8 cellular contexts compared by ENCODE assay signal in the genomic region with DNA sequence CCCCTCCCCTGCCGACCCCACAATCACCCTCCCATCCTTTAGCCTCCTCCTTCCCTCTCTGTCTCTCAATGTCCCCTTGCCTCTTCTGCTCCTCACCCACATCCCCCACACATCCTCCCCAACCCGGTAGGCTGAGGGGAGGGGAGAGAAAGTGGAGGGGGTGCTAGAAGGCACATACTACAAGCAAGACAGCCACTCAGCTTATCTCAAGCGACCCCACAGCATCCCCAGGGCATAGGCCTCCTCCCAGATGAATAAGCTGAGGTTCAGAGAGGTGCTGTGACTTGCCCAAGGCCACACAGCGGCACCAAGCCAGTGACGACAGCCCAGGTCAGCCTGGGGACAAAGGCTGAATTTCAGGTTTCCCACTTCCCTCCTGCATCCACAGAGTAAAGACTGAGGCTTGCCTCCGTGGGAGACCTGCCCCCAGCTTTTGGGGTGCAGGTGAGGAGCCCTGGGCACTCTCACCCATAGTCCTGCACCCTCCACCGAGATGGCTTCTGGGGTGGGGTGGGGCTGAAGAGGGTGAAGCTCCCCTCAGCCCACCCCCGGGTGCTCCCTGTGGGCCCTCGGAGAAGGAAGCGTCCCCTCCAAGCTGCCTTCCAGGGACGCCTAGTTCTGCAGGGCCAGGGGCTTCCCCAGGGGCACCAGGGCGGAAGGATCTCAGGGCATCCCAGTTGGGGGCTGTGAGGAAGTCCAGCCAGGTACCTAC. TPM values are rescaled to one million over a fixed set of nuclear protein-coding genes. Genes with fewer than 3 reads are reported as not detected.
A peak's percentile ranks its signal among the peaks of the same experiment; 100 is the strongest.
DNase-seq lines count a peak whose midpoint lies in the region; ATAC-seq, FAIRE-seq and TF ChIP-seq lines count a peak whose summit lies in the region.

No MANE protein-coding gene starts in this region.

- H3K27ac ChIP-seq in GM23338 (ENCODE audit: low read depth) (no peak overlapping the region), HepG2 (ENCODE audit: extremely low read length, insufficient read depth, low read length) (no peak overlapping the region)

- no peak for TF ChIP-seq POLR2A in HepG2 (IDR thresholded peaks at IDR 0.05; ENCODE audit: insufficient read depth in 1 of 2, low read depth in 2 of 2, low read length in 2 of 2)

- peaks cover 12% of the 10 kb centered on the region for H3K27me3 Mint-ChIP-seq in GM23338 (ENCODE audit: insufficient read depth, low read depth, poor library complexity)
- no peaks in the 10 kb centered on the region for H3K27me3 Mint-ChIP-seq in activated CD4-positive, alpha-beta memory T cell treated with anti-CD3 and anti-CD28 coated beads, Interleukin-2, amount 10 ng/mL, durations not matched to agents 7 days and 5 days

- CTCF ChIA-PET in BJ (lab: Yijun Ruan, JAX) (interaction anchor here (1.0 to 6.9 kb wide), 5 partner anchors 14 to 201 kb away, joined by 3 to 83 read pairs (median 7); no protein-coding TSS in a partner anchor), HepG2 (lab: Yijun Ruan, JAX; ENCODE audit: low intra/inter-chr PET ratio, low total read pairs) (no interaction called here)
- CTCF ChIA-PET in activated CD4-positive, alpha-beta memory T cell treated with anti-CD3 and anti-CD28 coated beads, Interleukin-2, amount 10 ng/mL, durations not matched to agents 7 days and 5 days (lab: Charles Lee) = interaction anchor here (1.3 to 9.9 kb wide), 11 partner anchors 14 to 222 kb away, joined by 3 to 136 read pairs (median 7); a partner anchor contains a TSS

- intact Hi-C loops in HepG2 (cut with micrococcal nuclease; ENCODE audit: unreplicated experiment) = no loop called here

- 42% methylated on average over 10 of the region's 12 CpGs for whole genome bisulfite sequencing in HepG2 (ENCODE audit: low lambda C conversion rate)

- H3K27ac Mint-ChIP-seq in GM23338 = no peak overlapping the region
- H3K27ac Mint-ChIP-seq in activated CD4-positive, alpha-beta memory T cell treated with anti-CD3 and anti-CD28 coated beads, Interleukin-2, amount 10 ng/mL, durations not matched to agents 7 days and 5 days = peak overlapping the region; percentile 97

- peak overlapping the region; percentile 48; the same call in 1 of the 2 replicates for H3K4me2 ChIP-seq in GM23338
- no peak overlapping the region for H3K4me2 ChIP-seq in HepG2 (ENCODE audit: low read depth, low read length)

- no peak for DNase-seq in BJ (ENCODE audit: low read depth)
- no peak for DNase-seq in GM23338 (ENCODE audit: low spot score)
- DNase-seq in activated CD4-positive, alpha-beta memory T cell treated with anti-CD3 and anti-CD28 coated beads, Interleukin-2, amount 10 ng/mL, durations not matched to agents 7 days and 5 days = no peak
- no peak for DNase-seq in HepG2 (ENCODE audit: low spot score)
- no peak for DNase-seq in NCI-H1417 treated with DMSO at 0.1 percent for 48 hours (lab: John Stamatoyannopoulos, UW)
- DNase-seq in G401 (ENCODE audit: low spot score) = no peak
- no peak for DNase-seq in NCI-H187 (lab: John Stamatoyannopoulos, UW)

- H3K79me2 ChIP-seq in GM23338 (replicated peaks; ENCODE audit: insufficient read depth) (no peaks in the 10 kb centered on the region), HepG2 (ENCODE audit: insufficient read depth, low read length) (no peaks in the 10 kb centered on the region)

- no peaks in the 10 kb centered on the region for H3F3A ChIP-seq in GM23338 (replicated peaks; ENCODE audit: low read depth)

- H3K4me1 ChIP-seq in GM23338 (ENCODE audit: insufficient read depth) (peaks cover 7% of the 10 kb centered on the region; the same call in 1 of the 2 replicates), HepG2 (ENCODE audit: insufficient read depth, low read length) (0 out of 2 replicates have a peak, but pooled peaks cover 5% of the 10 kb centered on the region)

- no peak for TF ChIP-seq RAD21 in HepG2 (CRISPR knock-in tag; IDR thresholded peaks at IDR 0.05)

- peaks cover 19% of the 10 kb centered on the region for H3K4me1 Mint-ChIP-seq in GM23338
- H3K4me1 Mint-ChIP-seq in activated CD4-positive, alpha-beta memory T cell treated with anti-CD3 and anti-CD28 coated beads, Interleukin-2, amount 10 ng/mL, durations not matched to agents 7 days and 5 days = peaks cover 57% of the 10 kb centered on the region

- no peak for FAIRE-seq in HepG2 (lab: Jason Lieb, UNC)

- H3K9me3 ChIP-seq in HepG2 (ENCODE audit: low read length) = no peaks in the 10 kb centered on the region

- no peaks in the 10 kb centered on the region for H3K9me3 Mint-ChIP-seq in GM23338
- no peaks in the 10 kb centered on the region for H3K9me3 Mint-ChIP-seq in activated CD4-positive, alpha-beta memory T cell treated with anti-CD3 and anti-CD28 coated beads, Interleukin-2, amount 10 ng/mL, durations not matched to agents 7 days and 5 days

- H3K4me3 ChIP-seq in BJ (ENCODE audit: low read depth, low read length) = peak overlapping the region; percentile 39
- peak overlapping the region; percentile 28; the same call in 1 of the 2 replicates for H3K4me3 ChIP-seq in GM23338
- H3K4me3 ChIP-seq in HepG2 (replicated peaks in 1 of 3; ENCODE audit: insufficient read depth in 1 of 3, low read depth in 2 of 3, low read length in 3 of 3) = no peak overlapping the region

- no TSS peak for BruUV-seq in HepG2 (replicated peaks; lab: Mats Ljungman, UMichigan)

- no peaks in the 10 kb centered on the region for H3K9me2 ChIP-seq in GM23338 (ENCODE audit: insufficient read depth)

- H3K4me3 Mint-ChIP-seq in GM23338 = no peak overlapping the region
- peak overlapping the region; percentile 100 for H3K4me3 Mint-ChIP-seq in activated CD4-positive, alpha-beta memory T cell treated with anti-CD3 and anti-CD28 coated beads, Interleukin-2, amount 10 ng/mL, durations not matched to agents 7 days and 5 days

- H3K27me3 ChIP-seq in BJ (ENCODE audit: control insufficient read depth, insufficient read depth, low read length) (no peaks in the 10 kb centered on the region; the same call in 1 of the 2 replicates), GM23338 (ENCODE audit: insufficient read depth) (no peaks in the 10 kb centered on the region), HepG2 (ENCODE audit: control insufficient read depth in 1 of 2, insufficient read depth in 2 of 2, low read length in 2 of 2) (peaks cover 0 to 42% of the 10 kb centered on the region in 2 experiments; a peak in 3 of 5 replicates)

- TF ChIP-seq CTCF in BJ (IDR thresholded peaks at IDR 0.05; ENCODE audit: insufficient read depth, low read depth, low read length) (no peak), GM23338 (conservative IDR thresholded peaks at IDR 0.05; ENCODE audit: low read depth in 2 of 2) (no peak), HepG2 (CRISPR knock-in tag; IDR thresholded peaks at IDR 0.05) (no peak)

- no peak for ATAC-seq in GM23338
- ATAC-seq in HepG2 = no peak
- no peak for ATAC-seq in HG02798 (IDR thresholded peaks at IDR 0.05; ENCODE audit: poor library complexity, unreplicated experiment)

- in situ Hi-C loops in HepG2 (cut with HindIII; ENCODE audit: extremely low pct_ligation_motif_present, low pct_unique_long_range_greater_than_20kb) (no loop called here), G401 (cut with HindIII; ENCODE audit: low sequenced_read_pairs) (no loop called here)

- no peak overlapping the region for H3K9ac ChIP-seq in HepG2 (ENCODE audit: insufficient read depth, low read depth, low read length)

- POLR2A ChIA-PET in BJ (lab: Charles Lee) = no interaction called here
- POLR2A ChIA-PET in activated CD4-positive, alpha-beta memory T cell treated with anti-CD3 and anti-CD28 coated beads, Interleukin-2, amount 10 ng/mL, durations not matched to agents 7 days and 5 days (lab: Charles Lee) = interaction anchor here (0.8 to 12.9 kb wide), 30 partner anchors 11 to 702 kb away, joined by 3 to 457 read pairs (median 8); a partner anchor contains a TSS
- POLR2A ChIA-PET in HepG2 (lab: Yijun Ruan, JAX) = no interaction called here

- no peaks in the 10 kb centered on the region for H3K36me3 Mint-ChIP-seq in GM23338 (ENCODE audit: low read depth)
- H3K36me3 Mint-ChIP-seq in activated CD4-positive, alpha-beta memory T cell treated with anti-CD3 and anti-CD28 coated beads, Interleukin-2, amount 10 ng/mL, durations not matched to agents 7 days and 5 days (ENCODE audit: low read depth) = peaks cover 55% of the 10 kb centered on the region

- H4K20me1 ChIP-seq in GM23338 (replicated peaks; ENCODE audit: insufficient read depth) = no peaks in the 10 kb centered on the region
- H4K20me1 ChIP-seq in HepG2 (ENCODE audit: insufficient read depth, low read length) = peaks cover 2% of the 10 kb centered on the region; the same call in 1 of the 2 replicates

- TF ChIP-seq EP300 in HepG2 (IDR thresholded peaks at IDR 0.05; ENCODE audit: low read depth in 2 of 2, low read length in 2 of 2) (no peak), HepG2 (CRISPR knock-in tag; IDR thresholded peaks at IDR 0.05; ENCODE audit: borderline replicate concordance) (no peak)

- H3K36me3 ChIP-seq in BJ (ENCODE audit: control insufficient read depth, insufficient read depth, low read length) (no peaks in the 10 kb centered on the region), GM23338 (ENCODE audit: insufficient read depth) (no peaks in the 10 kb centered on the region), HepG2 (replicated peaks in 1 of 2; ENCODE audit: control insufficient read depth in 1 of 2, insufficient read depth in 2 of 2, low read length in 2 of 2) (no peaks in the 10 kb centered on the region)

- peak overlapping the region; percentile 69 for H2AFZ ChIP-seq in GM23338
- H2AFZ ChIP-seq in HepG2 (ENCODE audit: low read length) = no peak overlapping the region

RNA-seq across cellular contexts. Expression of a gene that starts 0.5 kb away (rescaled TPM):
- polyA plus RNA-seq in BJ (2011; rRNA removed) = 13.7 and 25.7 TPM in 2 replicates
- polyA minus RNA-seq in BJ (2011; rRNA and poly(A)+ RNA removed) = 14.2 and 18.9 TPM in 2 replicates
- total RNA-seq in GM23338 (2014; rRNA removed; shearing (Covaris generic)) = 2.7 and 3.8 TPM in 2 replicates
- 2.4 and 3.1 TPM in 2 replicates for polyA plus RNA-seq in GM23338 (2016; fragmentation: Nextera tagmentation; extraction: Ambion mirVana)
- 1,000 to 10,000 TPM in 1 of 2 experiments, 100 to 1,000 TPM in 1; 984 to 1,005 TPM for total RNA-seq in activated CD4-positive, alpha-beta memory T cell treated with anti-CD3 and anti-CD28 coated beads, Interleukin-2, amount 10 ng/mL, durations not matched to agents 7 days and 5 days
- total RNA-seq in HepG2 (2016; rRNA removed; fragmentation: Illumina TruSeq; extraction: Trizol) = not detected in 2 replicates
- total RNA-seq in HepG2 (2016; cell fraction: cytosol; rRNA removed; fragmentation: Illumina TruSeq; extraction: Trizol; ENCODE audit: low read depth) = 0.18 TPM in 1 of 2 replicates, not detected in the other
- total RNA-seq in HepG2 (2016; cell fraction: insoluble cytoplasmic fraction; rRNA removed; fragmentation: Illumina TruSeq; extraction: Trizol) = not detected in 2 replicates
- 0.28 TPM in 1 of 2 replicates, not detected in the other for total RNA-seq in HepG2 (2016; cell fraction: membrane; rRNA removed; fragmentation: Illumina TruSeq; extraction: Trizol)
- total RNA-seq in HepG2 (2016; cell fraction: nucleus; rRNA removed; fragmentation: Illumina TruSeq; extraction: Trizol) = not detected in 2 replicates
- 0.73 and 0.86 TPM in 2 replicates for polyA plus RNA-seq in HepG2 (2011; rRNA removed)
- polyA plus RNA-seq in HepG2 (2011; cell fraction: cytosol; rRNA removed) = 0.35 and 0.56 TPM in 2 replicates
- 0.61 and 0.68 TPM in 2 replicates for polyA plus RNA-seq in HepG2 (2011; cell fraction: nucleus; rRNA removed)
- 0.39 TPM in 1 of 2 replicates, not detected in the other for polyA plus RNA-seq in HepG2 (2012)
- polyA plus RNA-seq in HepG2 (2016; cell fraction: cytosol; fragmentation: Illumina TruSeq; extraction: Trizol; ENCODE audit: low read depth) = 0.14 and 0.26 TPM in 2 replicates
- polyA plus RNA-seq in HepG2 (2016; cell fraction: insoluble cytoplasmic fraction; fragmentation: Illumina TruSeq; extraction: Trizol; ENCODE audit: low read depth) = 0.21 TPM in 1 of 2 replicates, not detected in the other
- 0.16 and 0.20 TPM in 2 replicates for polyA plus RNA-seq in HepG2 (2016; cell fraction: membrane; fragmentation: Illumina TruSeq; extraction: Trizol; ENCODE audit: low read depth)
- polyA plus RNA-seq in HepG2 (2016; cell fraction: nucleus; fragmentation: Illumina TruSeq; extraction: Trizol; ENCODE audit: insufficient read depth, low read depth) = 0.45 TPM in 1 of 2 replicates, not detected in the other
- polyA minus RNA-seq in HepG2 (2011; rRNA and poly(A)+ RNA removed; ENCODE audit: low replicate concordance) = 0.64 and 2.0 TPM in 2 replicates
- polyA minus RNA-seq in HepG2 (2011; cell fraction: cytosol; rRNA and poly(A)+ RNA removed) = not detected in 2 replicates
- 0.37 TPM in 1 of 2 replicates, not detected in the other for polyA minus RNA-seq in HepG2 (2011; cell fraction: nucleus; rRNA and poly(A)+ RNA removed)
- total RNA-seq in G401 (2014; rRNA removed; shearing (Covaris generic)) = not detected in 2 replicates

RNA-seq across cellular contexts. Expression of a gene that starts 31.3 kb away (rescaled TPM):
- polyA plus RNA-seq in BJ (2011; rRNA removed) (not detected in 2 replicates), GM23338 (2016; fragmentation: Nextera tagmentation; extraction: Ambion mirVana) (0.10 TPM in 1 of 2 replicates, not detected in the other), HepG2 (2011; rRNA removed) (0.08 and 0.09 TPM in 2 replicates)
- polyA minus RNA-seq in BJ (2011; rRNA and poly(A)+ RNA removed) = not detected in 2 replicates
- total RNA-seq in GM23338 (2014; rRNA removed; shearing (Covaris generic)) = 0.04 and 0.66 TPM in 2 replicates
- total RNA-seq in activated CD4-positive, alpha-beta memory T cell treated with anti-CD3 and anti-CD28 coated beads, Interleukin-2, amount 10 ng/mL, durations not matched to agents 7 days and 5 days = 1 to 10 TPM; 3.4 to 3.9 TPM
- 0.39 and 0.64 TPM in 2 replicates for total RNA-seq in HepG2 (2016; rRNA removed; fragmentation: Illumina TruSeq; extraction: Trizol)
- 0.09 and 0.10 TPM in 2 replicates for total RNA-seq in HepG2 (2016; cell fraction: cytosol; rRNA removed; fragmentation: Illumina TruSeq; extraction: Trizol; ENCODE audit: low read depth)
- total RNA-seq in HepG2 (2016; cell fraction: insoluble cytoplasmic fraction; rRNA removed; fragmentation: Illumina TruSeq; extraction: Trizol) = 0.39 and 0.49 TPM in 2 replicates
- total RNA-seq in HepG2 (2016; cell fraction: membrane; rRNA removed; fragmentation: Illumina TruSeq; extraction: Trizol) = 0.25 and 0.38 TPM in 2 replicates
- total RNA-seq in HepG2 (2016; cell fraction: nucleus; rRNA removed; fragmentation: Illumina TruSeq; extraction: Trizol) = 0.60 and 0.65 TPM in 2 replicates
- polyA plus RNA-seq in HepG2 (2011; cell fraction: cytosol; rRNA removed) = 0.07 and 0.09 TPM in 2 replicates
- 0.21 and 0.35 TPM in 2 replicates for polyA plus RNA-seq in HepG2 (2011; cell fraction: nucleus; rRNA removed)
- polyA plus RNA-seq in HepG2 (2012) = 0.04 and 0.05 TPM in 2 replicates
- 0.06 and 0.11 TPM in 2 replicates for polyA plus RNA-seq in HepG2 (2016; cell fraction: cytosol; fragmentation: Illumina TruSeq; extraction: Trizol; ENCODE audit: low read depth)
- polyA plus RNA-seq in HepG2 (2016; cell fraction: insoluble cytoplasmic fraction; fragmentation: Illumina TruSeq; extraction: Trizol; ENCODE audit: low read depth) = 0.24 and 0.28 TPM in 2 replicates
- 0.11 and 0.14 TPM in 2 replicates for polyA plus RNA-seq in HepG2 (2016; cell fraction: membrane; fragmentation: Illumina TruSeq; extraction: Trizol; ENCODE audit: low read depth)
- 0.53 and 0.95 TPM in 2 replicates for polyA plus RNA-seq in HepG2 (2016; cell fraction: nucleus; fragmentation: Illumina TruSeq; extraction: Trizol; ENCODE audit: insufficient read depth, low read depth)
- 0.07 and 0.30 TPM in 2 replicates for polyA minus RNA-seq in HepG2 (2011; rRNA and poly(A)+ RNA removed; ENCODE audit: low replicate concordance)
- polyA minus RNA-seq in HepG2 (2011; cell fraction: cytosol; rRNA and poly(A)+ RNA removed) = not detected in 2 replicates
- polyA minus RNA-seq in HepG2 (2011; cell fraction: nucleus; rRNA and poly(A)+ RNA removed) = 0.13 TPM in 1 of 2 replicates, not detected in the other
- not detected in 2 replicates for total RNA-seq in G401 (2014; rRNA removed; shearing (Covaris generic))

RNA-seq across cellular contexts. Expression of a gene that starts 38.8 kb away (rescaled TPM):
- not detected in 2 replicates for polyA plus RNA-seq in BJ (2011; rRNA removed)
- polyA minus RNA-seq in BJ (2011; rRNA and poly(A)+ RNA removed) = 0.05 TPM in 1 of 2 replicates, not detected in the other
- not detected in 2 replicates for total RNA-seq in GM23338 (2014; rRNA removed; shearing (Covaris generic))
- not detected in 2 replicates for polyA plus RNA-seq in GM23338 (2016; fragmentation: Nextera tagmentation; extraction: Ambion mirVana)
- total RNA-seq in activated CD4-positive, alpha-beta memory T cell treated with anti-CD3 and anti-CD28 coated beads, Interleukin-2, amount 10 ng/mL, durations not matched to agents 7 days and 5 days = 100 to 1,000 TPM; 114 to 126 TPM
- total RNA-seq in HepG2 (2016; rRNA removed; fragmentation: Illumina TruSeq; extraction: Trizol) = not detected in 2 replicates
- not detected in 2 replicates for total RNA-seq in HepG2 (2016; cell fraction: cytosol; rRNA removed; fragmentation: Illumina TruSeq; extraction: Trizol; ENCODE audit: low read depth)
- total RNA-seq in HepG2 (2016; cell fraction: insoluble cytoplasmic fraction; rRNA removed; fragmentation: Illumina TruSeq; extraction: Trizol) = not detected in 2 replicates
- not detected in 2 replicates for total RNA-seq in HepG2 (2016; cell fraction: membrane; rRNA removed; fragmentation: Illumina TruSeq; extraction: Trizol)
- not detected in 2 replicates for total RNA-seq in HepG2 (2016; cell fraction: nucleus; rRNA removed; fragmentation: Illumina TruSeq; extraction: Trizol)
- not detected in 2 replicates for polyA plus RNA-seq in HepG2 (2011; rRNA removed)
- 0.01 and 0.03 TPM in 2 replicates for polyA plus RNA-seq in HepG2 (2011; cell fraction: cytosol; rRNA removed)
- polyA plus RNA-seq in HepG2 (2011; cell fraction: nucleus; rRNA removed) = 0.05 and 0.11 TPM in 2 replicates
- polyA plus RNA-seq in HepG2 (2012) = not detected in 2 replicates
- not detected in 2 replicates for polyA plus RNA-seq in HepG2 (2016; cell fraction: cytosol; fragmentation: Illumina TruSeq; extraction: Trizol; ENCODE audit: low read depth)
- not detected in 2 replicates for polyA plus RNA-seq in HepG2 (2016; cell fraction: insoluble cytoplasmic fraction; fragmentation: Illumina TruSeq; extraction: Trizol; ENCODE audit: low read depth)
- not detected in 2 replicates for polyA plus RNA-seq in HepG2 (2016; cell fraction: membrane; fragmentation: Illumina TruSeq; extraction: Trizol; ENCODE audit: low read depth)
- not detected in 2 replicates for polyA plus RNA-seq in HepG2 (2016; cell fraction: nucleus; fragmentation: Illumina TruSeq; extraction: Trizol; ENCODE audit: insufficient read depth, low read depth)
- not detected in 2 replicates for polyA minus RNA-seq in HepG2 (2011; rRNA and poly(A)+ RNA removed; ENCODE audit: low replicate concordance)
- polyA minus RNA-seq in HepG2 (2011; cell fraction: cytosol; rRNA and poly(A)+ RNA removed) = not detected in 2 replicates
- not detected in 2 replicates for polyA minus RNA-seq in HepG2 (2011; cell fraction: nucleus; rRNA and poly(A)+ RNA removed)
- not detected in 2 replicates for total RNA-seq in G401 (2014; rRNA removed; shearing (Covaris generic))

RNA-seq across cellular contexts. Expression of a gene that starts 55.5 kb away (rescaled TPM):
- polyA plus RNA-seq in BJ (2011; rRNA removed) (11.8 and 19.3 TPM in 2 replicates), GM23338 (2016; fragmentation: Nextera tagmentation; extraction: Ambion mirVana) (0.97 and 1.7 TPM in 2 replicates), HepG2 (2011; rRNA removed) (6.9 and 10.7 TPM in 2 replicates)
- 4.8 and 6.7 TPM in 2 replicates for polyA minus RNA-seq in BJ (2011; rRNA and poly(A)+ RNA removed)
- 2.3 and 2.6 TPM in 2 replicates for total RNA-seq in GM23338 (2014; rRNA removed; shearing (Covaris generic))
- total RNA-seq in activated CD4-positive, alpha-beta memory T cell treated with anti-CD3 and anti-CD28 coated beads, Interleukin-2, amount 10 ng/mL, durations not matched to agents 7 days and 5 days = 10 to 100 TPM; 10.2 to 10.3 TPM
- total RNA-seq in HepG2 (2016; rRNA removed; fragmentation: Illumina TruSeq; extraction: Trizol) = 1.5 and 2.7 TPM in 2 replicates
- total RNA-seq in HepG2 (2016; cell fraction: cytosol; rRNA removed; fragmentation: Illumina TruSeq; extraction: Trizol; ENCODE audit: low read depth) = 0.40 and 0.97 TPM in 2 replicates
- 1.1 and 2.5 TPM in 2 replicates for total RNA-seq in HepG2 (2016; cell fraction: insoluble cytoplasmic fraction; rRNA removed; fragmentation: Illumina TruSeq; extraction: Trizol)
- total RNA-seq in HepG2 (2016; cell fraction: membrane; rRNA removed; fragmentation: Illumina TruSeq; extraction: Trizol) = 1.7 and 1.8 TPM in 2 replicates
- total RNA-seq in HepG2 (2016; cell fraction: nucleus; rRNA removed; fragmentation: Illumina TruSeq; extraction: Trizol) = 4.5 and 5.3 TPM in 2 replicates
- 3.0 and 4.1 TPM in 2 replicates for polyA plus RNA-seq in HepG2 (2011; cell fraction: cytosol; rRNA removed)
- polyA plus RNA-seq in HepG2 (2011; cell fraction: nucleus; rRNA removed) = 39.8 and 43.2 TPM in 2 replicates
- 4.1 and 5.1 TPM in 2 replicates for polyA plus RNA-seq in HepG2 (2012)
- 0.60 and 1.2 TPM in 2 replicates for polyA plus RNA-seq in HepG2 (2016; cell fraction: cytosol; fragmentation: Illumina TruSeq; extraction: Trizol; ENCODE audit: low read depth)
- polyA plus RNA-seq in HepG2 (2016; cell fraction: insoluble cytoplasmic fraction; fragmentation: Illumina TruSeq; extraction: Trizol; ENCODE audit: low read depth) = 1.7 and 1.9 TPM in 2 replicates
- 1.6 and 1.8 TPM in 2 replicates for polyA plus RNA-seq in HepG2 (2016; cell fraction: membrane; fragmentation: Illumina TruSeq; extraction: Trizol; ENCODE audit: low read depth)
- 8.4 and 10.3 TPM in 2 replicates for polyA plus RNA-seq in HepG2 (2016; cell fraction: nucleus; fragmentation: Illumina TruSeq; extraction: Trizol; ENCODE audit: insufficient read depth, low read depth)
- 8.3 and 36.4 TPM in 2 replicates for polyA minus RNA-seq in HepG2 (2011; rRNA and poly(A)+ RNA removed; ENCODE audit: low replicate concordance)
- 2.5 and 4.0 TPM in 2 replicates for polyA minus RNA-seq in HepG2 (2011; cell fraction: cytosol; rRNA and poly(A)+ RNA removed)
- polyA minus RNA-seq in HepG2 (2011; cell fraction: nucleus; rRNA and poly(A)+ RNA removed) = 18.0 and 21.3 TPM in 2 replicates
- 5.0 and 6.7 TPM in 2 replicates for total RNA-seq in G401 (2014; rRNA removed; shearing (Covaris generic))

Comparison
In these comparisons a context has a peak if more than half of its experiments do, and no peak if none do; other contexts are left out.
1. H3K4me3 ChIP-seq: peak in BJ (single experiment) and GM23338 (single experiment); none in HepG2 (0 of 3).
2. RNA of a gene that starts 0.5 kb away (total RNA-seq): 984 to 1,005 TPM in activated CD4-positive, alpha-beta memory T cell treated with anti-CD3 and anti-CD28 coated beads, Interleukin-2, amount 10 ng/mL, durations not matched to agents 7 days and 5 days; 2.7 to 3.8 TPM in GM23338, 0.18 to 0.28 TPM in HepG2 and not detected in G401; every median in the first group is over 100 times any median in the second.
3. RNA of a gene that starts 38.8 kb away (total RNA-seq): 114 to 126 TPM in activated CD4-positive, alpha-beta memory T cell treated with anti-CD3 and anti-CD28 coated beads, Interleukin-2, amount 10 ng/mL, durations not matched to agents 7 days and 5 days; not detected in GM23338, not detected in HepG2 and not detected in G401; every median in the first group is over 100 times any median in the second.